ENCODE assay signal across 10 cellular contexts in the genomic region with DNA sequence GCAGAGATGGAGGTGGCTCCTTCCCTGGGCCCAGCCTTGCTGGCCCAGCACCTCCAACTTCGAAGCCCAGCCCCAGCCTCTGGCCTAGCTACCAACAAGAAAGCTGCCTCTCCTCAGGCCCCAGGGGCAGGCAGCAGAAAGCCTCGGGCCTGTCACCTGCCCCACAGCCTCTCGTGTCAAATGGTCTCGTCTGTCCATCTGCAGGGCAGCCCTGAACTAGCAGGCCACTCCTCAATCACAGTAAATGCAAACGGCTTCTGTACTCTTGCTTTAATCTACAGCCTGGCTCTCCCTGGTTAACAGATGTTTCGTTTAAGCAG.
"Had no signal": no experiment of that assay in that cellular context is flagged by ENCODE, and none has a peak within 500 bp of the region (broad histone marks: within the 10 kb centered on the region; RNA-seq: fewer than 3 reads in every experiment).

No MANE protein-coding gene starts in this region.

- H3K27ac ChIP-seq: heart right ventricle had no signal

- H3K27me3 ChIP-seq: heart right ventricle had no signal

- DNase-seq: activated CD4-positive, alpha-beta memory T cell treated with anti-CD3 and anti-CD28 coated beads, Interleukin-2, amount 10 ng/mL, durations not matched to agents 7 days and 5 days; activated CD4-positive, alpha-beta T cell treated with anti-CD3 and anti-CD28 coated beads for 36 hours; activated naive CD8-positive, alpha-beta T cell treated with anti-CD3 and anti-CD28 coated beads, Interleukin-2, amount 10 ng/mL, durations not matched to agents 7 days and 5 days; islet precursor cell; midbrain; stimulated activated CD4-positive, alpha-beta T cell treated with anti-CD3 and anti-CD28 coated beads, Interleukin-15, amount 100 ng/mL, for 24 hours; stimulated activated CD4-positive, alpha-beta T cell treated with anti-CD3 and anti-CD28 coated beads, Interleukin-4, amount 100 ng/mL, for 24 hours; SW 1271 had no signal

- H3K4me1 Mint-ChIP-seq: activated CD4-positive, alpha-beta memory T cell treated with anti-CD3 and anti-CD28 coated beads, Interleukin-2, amount 10 ng/mL, durations not matched to agents 7 days and 5 days; activated CD4-positive, alpha-beta T cell treated with anti-CD3 and anti-CD28 coated beads for 36 hours; activated naive CD8-positive, alpha-beta T cell treated with anti-CD3 and anti-CD28 coated beads, Interleukin-2, amount 10 ng/mL, durations not matched to agents 7 days and 5 days had no signal

- H3K36me3 Mint-ChIP-seq: activated naive CD8-positive, alpha-beta T cell treated with anti-CD3 and anti-CD28 coated beads, Interleukin-2, amount 10 ng/mL, durations not matched to agents 7 days and 5 days had no signal

- H3K4me3 ChIP-seq: heart right ventricle had no signal

- H3K4me3 Mint-ChIP-seq: activated CD4-positive, alpha-beta memory T cell treated with anti-CD3 and anti-CD28 coated beads, Interleukin-2, amount 10 ng/mL, durations not matched to agents 7 days and 5 days; activated CD4-positive, alpha-beta T cell treated with anti-CD3 and anti-CD28 coated beads for 36 hours; activated naive CD8-positive, alpha-beta T cell treated with anti-CD3 and anti-CD28 coated beads, Interleukin-2, amount 10 ng/mL, durations not matched to agents 7 days and 5 days had no signal

- ATAC-seq: activated CD4-positive, alpha-beta T cell treated with anti-CD3 and anti-CD28 coated beads for 36 hours had no signal

- H3K27ac Mint-ChIP-seq: activated CD4-positive, alpha-beta memory T cell treated with anti-CD3 and anti-CD28 coated beads, Interleukin-2, amount 10 ng/mL, durations not matched to agents 7 days and 5 days; activated CD4-positive, alpha-beta T cell treated with anti-CD3 and anti-CD28 coated beads for 36 hours; activated naive CD8-positive, alpha-beta T cell treated with anti-CD3 and anti-CD28 coated beads, Interleukin-2, amount 10 ng/mL, durations not matched to agents 7 days and 5 days; progenitor cell of endocrine pancreas had no signal

- H3K36me3 ChIP-seq: heart right ventricle had no signal

- H3K27me3 Mint-ChIP-seq: activated CD4-positive, alpha-beta memory T cell treated with anti-CD3 and anti-CD28 coated beads, Interleukin-2, amount 10 ng/mL, durations not matched to agents 7 days and 5 days; activated CD4-positive, alpha-beta T cell treated with anti-CD3 and anti-CD28 coated beads for 36 hours; progenitor cell of endocrine pancreas had no signal
